Comparison of ENCODE assay signal across 8 cellular contexts in the genomic region with DNA sequence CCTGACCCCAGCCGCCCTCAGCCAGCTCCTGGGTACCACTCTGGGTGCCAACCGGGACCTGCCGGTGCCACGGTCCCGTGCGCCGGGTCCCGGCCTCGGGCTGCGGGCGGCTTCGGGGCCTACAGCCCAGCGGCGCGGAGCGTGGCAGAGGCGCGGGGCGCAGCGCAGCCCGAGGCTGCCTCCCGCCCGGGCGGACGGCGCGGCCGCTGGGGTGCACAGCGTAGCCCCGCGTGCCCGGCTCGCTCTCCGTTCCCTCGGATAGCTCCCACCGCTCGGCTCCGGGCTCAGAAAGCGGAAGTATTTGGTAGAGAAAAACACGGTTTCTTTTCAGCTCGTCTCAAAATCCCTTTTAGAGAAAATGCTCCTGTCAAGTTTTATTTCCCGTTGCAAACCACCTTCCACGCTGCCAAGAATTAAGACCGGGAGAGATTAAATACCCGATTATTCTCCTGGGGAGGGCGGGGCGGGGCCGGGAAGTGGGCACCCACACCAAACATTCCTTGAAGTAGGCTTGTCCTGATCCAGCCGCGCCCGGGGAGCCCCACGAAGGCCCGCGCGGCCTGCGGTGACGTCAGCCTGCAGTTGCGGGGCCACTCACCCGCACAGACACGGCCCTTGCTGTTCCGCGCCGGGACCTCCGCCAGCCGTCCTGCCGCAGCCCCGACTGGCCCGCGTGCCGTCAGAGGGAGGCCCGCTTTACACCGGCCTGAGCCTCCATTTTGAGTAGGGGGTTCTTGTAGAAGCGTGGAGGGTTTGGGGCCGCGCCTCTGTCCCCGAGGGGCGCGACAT. TPM values are rescaled to one million over a fixed set of nuclear protein-coding genes. Genes with fewer than 3 reads are reported as not detected.
DNase-seq lines count a peak whose midpoint lies in the region; ATAC-seq and TF ChIP-seq lines count a peak whose summit lies in the region.

No MANE protein-coding gene starts in this region.

- no peaks in the 10 kb centered on the region for H3K9me3 Mint-ChIP-seq in activated naive CD8-positive, alpha-beta T cell treated with anti-CD3 and anti-CD28 coated beads, Interleukin-2, amount 10 ng/mL, durations not matched to agents 7 days and 5 days

- H3K27me3 ChIP-seq in lower lobe of right lung (ENCODE audit: low read depth) (peaks cover 100% of the 10 kb centered on the region), thoracic aorta (replicated peaks; ENCODE audit: insufficient read depth) (peaks cover 53% of the 10 kb centered on the region)

- TF ChIP-seq CTCF in lower lobe of right lung (IDR thresholded peaks at IDR 0.05) (no peak), thoracic aorta (IDR thresholded peaks at IDR 0.05) (no peak)

- peaks cover 2% of the 10 kb centered on the region for H3K36me3 Mint-ChIP-seq in activated naive CD8-positive, alpha-beta T cell treated with anti-CD3 and anti-CD28 coated beads, Interleukin-2, amount 10 ng/mL, durations not matched to agents 7 days and 5 days

- H3K4me1 Mint-ChIP-seq in activated naive CD8-positive, alpha-beta T cell treated with anti-CD3 and anti-CD28 coated beads, Interleukin-2, amount 10 ng/mL, durations not matched to agents 7 days and 5 days: peaks cover 18% of the 10 kb centered on the region

- DNase-seq in SIG-M5 treated with dmso at 0.1 percent for 504 hours (lab: John Stamatoyannopoulos, UW; ENCODE audit: unreplicated experiment): peak; percentile 47
- DNase-seq in SIG-M5 (lab: John Stamatoyannopoulos, UW): no peak
- peak; percentile 51 for DNase-seq in activated naive CD8-positive, alpha-beta T cell treated with anti-CD3 and anti-CD28 coated beads, Interleukin-2, amount 10 ng/mL, durations not matched to agents 7 days and 5 days
- no peak for DNase-seq in lower lobe of right lung
- no peak for DNase-seq in thoracic aorta (ENCODE audit: low spot score)
- DNase-seq in NCI-H2196 treated with DMSO at 0.1 percent for 48 hours (lab: John Stamatoyannopoulos, UW; ENCODE audit: unreplicated experiment): no peak
- no peak for DNase-seq in superior temporal gyrus (ENCODE audit: extremely low spot score)
- no peak for DNase-seq in NCI-H2107 treated with DMSO at 0.1 percent for 48 hours (lab: John Stamatoyannopoulos, UW; ENCODE audit: unreplicated experiment)

- H3K27ac ChIP-seq in lower lobe of right lung (no peak overlapping the region), thoracic aorta (no peak overlapping the region)

- H3K4me1 ChIP-seq in lower lobe of right lung (peaks cover 41% of the 10 kb centered on the region), thoracic aorta (ENCODE audit: control insufficient read depth in 1 of 2, low read depth in 2 of 2) (peaks cover 22 to 28% of the 10 kb centered on the region in 2 donors)

- intact Hi-C loops in lower lobe of right lung (cut with DNase I): loop anchor here (10.0 kb wide), 1 partner anchor 892 kb away; no protein-coding TSS in a partner anchor

- no peaks in the 10 kb centered on the region for H3K9me3 ChIP-seq in lower lobe of right lung
- no peaks in the 10 kb centered on the region for H3K9me3 ChIP-seq in thoracic aorta

- peak overlapping the region; percentile 60 for H3K4me3 Mint-ChIP-seq in activated naive CD8-positive, alpha-beta T cell treated with anti-CD3 and anti-CD28 coated beads, Interleukin-2, amount 10 ng/mL, durations not matched to agents 7 days and 5 days

- H3K4me3 ChIP-seq in lower lobe of right lung (peak overlapping the region; percentile 46), thoracic aorta (peak overlapping the region; percentile 53)

- POLR2A ChIA-PET in activated naive CD8-positive, alpha-beta T cell treated with anti-CD3 and anti-CD28 coated beads, Interleukin-2, amount 10 ng/mL, durations not matched to agents 7 days and 5 days (lab: Charles Lee): no interaction called here

- no peak overlapping the region for H3K27ac Mint-ChIP-seq in activated naive CD8-positive, alpha-beta T cell treated with anti-CD3 and anti-CD28 coated beads, Interleukin-2, amount 10 ng/mL, durations not matched to agents 7 days and 5 days

- ATAC-seq in activated naive CD8-positive, alpha-beta T cell treated with anti-CD3 and anti-CD28 coated beads, Interleukin-2, amount 10 ng/mL, durations not matched to agents 7 days and 5 days (ENCODE audit: low read depth): peak; percentile 37
- ATAC-seq in lower lobe of right lung (peak; percentile 59 to 66), thoracic aorta (ENCODE audit: insufficient number of reproducible peaks, low FRiP score, low read depth) (no peak)

- H3K36me3 ChIP-seq in lower lobe of right lung (no peaks in the 10 kb centered on the region), thoracic aorta (no peaks in the 10 kb centered on the region)

- peaks cover 89% of the 10 kb centered on the region for H3K27me3 Mint-ChIP-seq in activated naive CD8-positive, alpha-beta T cell treated with anti-CD3 and anti-CD28 coated beads, Interleukin-2, amount 10 ng/mL, durations not matched to agents 7 days and 5 days

RNA-seq across cellular contexts. Expression of gene HOXA13, which starts 7.2 kb away (rescaled TPM):
- not detected for total RNA-seq in activated naive CD8-positive, alpha-beta T cell treated with anti-CD3 and anti-CD28 coated beads, Interleukin-2, amount 10 ng/mL, durations not matched to agents 7 days and 5 days
- not detected for total RNA-seq in lower lobe of right lung
- under 1 TPM in 1 of 2 donors, not detected in 1; 0.14 TPM for total RNA-seq in thoracic aorta

RNA-seq across cellular contexts. Expression of gene HOXA11, which starts 7.7 kb away (rescaled TPM):
- total RNA-seq in activated naive CD8-positive, alpha-beta T cell treated with anti-CD3 and anti-CD28 coated beads, Interleukin-2, amount 10 ng/mL, durations not matched to agents 7 days and 5 days: not detected
- not detected for total RNA-seq in lower lobe of right lung
- total RNA-seq in thoracic aorta: 1 to 10 TPM in 1 of 2 donors, under 1 TPM in 1; 0.28 to 3.7 TPM

RNA-seq across cellular contexts. Expression of gene HOXA10, which starts 18.6 kb away (rescaled TPM):
- not detected for total RNA-seq in activated naive CD8-positive, alpha-beta T cell treated with anti-CD3 and anti-CD28 coated beads, Interleukin-2, amount 10 ng/mL, durations not matched to agents 7 days and 5 days
- total RNA-seq in lower lobe of right lung (0.38 TPM), thoracic aorta (under 1 TPM in 1 of 2 donors, not detected in 1; 0.81 TPM)

RNA-seq across cellular contexts. Expression of gene HOXA9, which starts 27.4 kb away (rescaled TPM):
- not detected for total RNA-seq in activated naive CD8-positive, alpha-beta T cell treated with anti-CD3 and anti-CD28 coated beads, Interleukin-2, amount 10 ng/mL, durations not matched to agents 7 days and 5 days
- total RNA-seq in lower lobe of right lung (1.7 TPM), thoracic aorta (not detected)

RNA-seq across cellular contexts. Expression of gene HOXA7, which starts 36.3 kb away (rescaled TPM):
- total RNA-seq in activated naive CD8-positive, alpha-beta T cell treated with anti-CD3 and anti-CD28 coated beads, Interleukin-2, amount 10 ng/mL, durations not matched to agents 7 days and 5 days: not detected
- 2.2 TPM for total RNA-seq in lower lobe of right lung
- total RNA-seq in thoracic aorta: under 1 TPM; 0.28 to 0.54 TPM

Comparison
In these comparisons a context has a peak if more than half of its experiments do, and no peak if none do; other contexts are left out.
1. DNase-seq: peak in SIG-M5 treated with dmso at 0.1 percent for 504 hours (single experiment) and activated naive CD8-positive, alpha-beta T cell treated with anti-CD3 and anti-CD28 coated beads, Interleukin-2, amount 10 ng/mL, durations not matched to agents 7 days and 5 days (single experiment); none in SIG-M5 (single experiment), lower lobe of right lung (single experiment), thoracic aorta (single experiment), NCI-H2196 treated with DMSO at 0.1 percent for 48 hours (single experiment), superior temporal gyrus (single experiment) and NCI-H2107 treated with DMSO at 0.1 percent for 48 hours (single experiment).